Comparison of ENCODE assay signal across 1 cellular context in genomic region chr3:16177962-16178627, GRCh38.
TF ChIP-seq lines count a peak whose summit lies in the region.

No MANE protein-coding gene starts in this region.

TF ChIP-seq in H1, 55 proteins besides CTCF, POLR2A, EP300 and RAD21 (continued from another document):
- TF ChIP-seq EGR1 (IDR thresholded peaks at IDR 0.05; ENCODE audit: borderline replicate concordance, low read depth, low read length) (no peak), NRF1 (IDR thresholded peaks at IDR 0.05; ENCODE audit: low read depth, low read length) (peak; percentile 26; the same call in 1 of the 2 replicates), SRF (IDR thresholded peaks at IDR 0.05; ENCODE audit: low read depth, low read length) (no peak), JUND (IDR thresholded peaks at IDR 0.05; ENCODE audit: low read length) (0 out of 2 replicates have a peak, but pooled peaks have one; percentile 18), MAX (IDR thresholded peaks at IDR 0.05) (peak; percentile 25; the same call in 1 of the 2 replicates)
